ENCODE assay signal across 25 cellular contexts in genomic region chr15:100762289-100762688, GRCh38.
DNase-seq lines count a peak whose midpoint lies in the region; ATAC-seq, FAIRE-seq and TF ChIP-seq lines count a peak whose summit lies in the region.
"Had no signal": no experiment of that assay in that cellular context is flagged by ENCODE, and none has a peak within 500 bp of the region (broad histone marks: within the 10 kb centered on the region; RNA-seq: fewer than 3 reads in every experiment).

No MANE protein-coding gene starts in this region.

- H4K8ac ChIP-seq in mesenchymal stem cell (ENCODE audit: low read length) = no peak overlapping the region

- WGBS in mesenchymal stem cell = 88% methylated on average over 12 of the region's 12 CpGs

- peak overlapping the region in 1 of 2 experiments; percentile 47 for H3K4ac ChIP-seq in mesenchymal stem cell (ENCODE audit: low read depth in 1 of 2, low read length in 2 of 2)

- peak overlapping the region in 1 of 2 experiments; percentile 35 for H3K14ac ChIP-seq in mesenchymal stem cell (ENCODE audit: low read length in 2 of 2)

- H3K27ac ChIP-seq in mesenchymal stem cell (ENCODE audit: low read length, poor library complexity, severe bottlenecking) = no peak overlapping the region
- H3K27ac ChIP-seq: C4-2B, SJSA1 had no signal

- TF ChIP-seq CTCF in bronchial epithelial cell (IDR thresholded peaks at IDR 0.05; ENCODE audit: insufficient read depth, low read length, severe bottlenecking) = no peak

- peak overlapping the region in 1 of 2 experiments; percentile 4 for H3K18ac ChIP-seq in mesenchymal stem cell (ENCODE audit: low read depth in 1 of 2, low read length in 2 of 2)

- in situ Hi-C loops in ACHN (cut with HindIII; ENCODE audit: low pct_ligation_motif_present, low pct_unique_long_range_greater_than_20kb, low sequenced_read_pairs) = no loop called here

- no peak overlapping the region for H3K23ac ChIP-seq in mesenchymal stem cell (ENCODE audit: low read length in 2 of 2)

- peak overlapping the region; percentile 12 for H2BK15ac ChIP-seq in mesenchymal stem cell (ENCODE audit: low read depth, poor library complexity, severe bottlenecking)

- H3K36me3 ChIP-seq in H7 (replicated peaks; ENCODE audit: control insufficient read depth, insufficient read depth, low read length) (no peaks in the 10 kb centered on the region), bronchial epithelial cell (ENCODE audit: control insufficient read depth, insufficient read depth, low read length) (no peaks in the 10 kb centered on the region), mesenchymal stem cell (ENCODE audit: control insufficient read depth in 1 of 2, insufficient read depth in 2 of 2, low read depth in 1 of 2, low read length in 2 of 2) (no peaks in the 10 kb centered on the region)
- H3K36me3 ChIP-seq: MG63, SJSA1 had no signal

- H2AFZ ChIP-seq in mesenchymal stem cell (ENCODE audit: low read depth, low read length) = no peak overlapping the region

- H3K4me2 ChIP-seq in mesenchymal stem cell (ENCODE audit: low read length, poor library complexity, severe bottlenecking) = no peak overlapping the region

- H2BK120ac ChIP-seq in mesenchymal stem cell (ENCODE audit: low read depth, low read length) = no peak overlapping the region

- H2AK5ac ChIP-seq in mesenchymal stem cell (ENCODE audit: low read length, severe bottlenecking) = no peak overlapping the region

- no peak for ATAC-seq in HG03108 (IDR thresholded peaks at IDR 0.05; ENCODE audit: unreplicated experiment)
- ATAC-seq: CD8-positive, alpha-beta T cell had no signal

- peaks cover 7% of the 10 kb centered on the region for H3K4me1 ChIP-seq in mesenchymal stem cell (ENCODE audit: control insufficient read depth, insufficient read depth, low read depth, low read length)

- no peaks in the 10 kb centered on the region for H3K9me3 ChIP-seq in mesenchymal stem cell (ENCODE audit: control insufficient read depth, low read length)
- H3K9me3 ChIP-seq: Caco-2, MG63, SJSA1 had no signal

- no peak overlapping the region for H3K4me3 ChIP-seq in H7 (ENCODE audit: insufficient read depth, low read depth, low read length)
- no peak overlapping the region for H3K4me3 ChIP-seq in bronchial epithelial cell (ENCODE audit: low read depth, low read length)
- H3K4me3 ChIP-seq in mesenchymal stem cell (ENCODE audit: insufficient read depth in 1 of 2, low read depth in 1 of 2, low read length in 2 of 2) = no peak overlapping the region
- H3K4me3 ChIP-seq: MG63, SJSA1 had no signal

- peak overlapping the region; percentile 4 to 96 for H2BK12ac ChIP-seq in mesenchymal stem cell (ENCODE audit: low read length in 2 of 2)

- H3K79me1 ChIP-seq in mesenchymal stem cell (replicated peaks; ENCODE audit: low read length, poor library complexity, severe bottlenecking) = no peaks in the 10 kb centered on the region

- intact Hi-C loops in posterior vena cava (cut with DNase I) = no loop called here

- peak; percentile 23 for FAIRE-seq in bronchial epithelial cell (lab: Jason Lieb, UNC)
- FAIRE-seq: GM12891, GM19239, H54 had no signal

- H3K9ac ChIP-seq in mesenchymal stem cell (ENCODE audit: low read length) = no peak overlapping the region

- H3K27me3 ChIP-seq in H7 (ENCODE audit: control insufficient read depth, insufficient read depth, low read length) (no peaks in the 10 kb centered on the region), bronchial epithelial cell (ENCODE audit: control insufficient read depth, insufficient read depth, low read length) (no peaks in the 10 kb centered on the region), mesenchymal stem cell (ENCODE audit: control insufficient read depth in 1 of 2, insufficient read depth in 1 of 2, low read length in 2 of 2) (peaks cover 0 to 17% of the 10 kb centered on the region in 2 experiments)
- H3K27me3 ChIP-seq: MG63, SJSA1 had no signal

- H2BK5ac ChIP-seq in mesenchymal stem cell (ENCODE audit: low read depth, low read length, poor library complexity, severe bottlenecking) = no peak overlapping the region

- H4K91ac ChIP-seq in mesenchymal stem cell (ENCODE audit: low read length) = no peak overlapping the region

- DNase-seq in H7 (peak; percentile 19), bronchial epithelial cell (ENCODE audit: low read depth) (no peak), mesenchymal stem cell (no peak), posterior vena cava (ENCODE audit: low spot score) (peak; percentile 64), ACHN (no peak)
- no peak for DNase-seq in activated CD8-positive, alpha-beta memory T cell treated with anti-CD3 and anti-CD28 coated beads, Interleukin-2, amount 50 U/mL, for 48 hours
- DNase-seq: Caco-2; CD8-positive, alpha-beta T cell; EL; GDM1; KG1; MG63; NCI-H1105 treated with DMSO at 0.1 percent for 48 hours; NCI-H146; NCI-H2029; NCI-H446; NCI-H524 treated with DMSO at 0.1 percent for 48 hours; NCI-H774; Right ventricle myocardium superior had no signal

Comparison
In these comparisons a context has a peak if more than half of its experiments do, and no peak if none do; other contexts are left out.
1. DNase-seq: peak in H7 (single experiment) and posterior vena cava (single experiment); none in bronchial epithelial cell (single experiment), mesenchymal stem cell (single experiment), ACHN (single experiment) and activated CD8-positive, alpha-beta memory T cell treated with anti-CD3 and anti-CD28 coated beads, Interleukin-2, amount 50 U/mL, for 48 hours (single experiment).